In the genomic region with DNA sequence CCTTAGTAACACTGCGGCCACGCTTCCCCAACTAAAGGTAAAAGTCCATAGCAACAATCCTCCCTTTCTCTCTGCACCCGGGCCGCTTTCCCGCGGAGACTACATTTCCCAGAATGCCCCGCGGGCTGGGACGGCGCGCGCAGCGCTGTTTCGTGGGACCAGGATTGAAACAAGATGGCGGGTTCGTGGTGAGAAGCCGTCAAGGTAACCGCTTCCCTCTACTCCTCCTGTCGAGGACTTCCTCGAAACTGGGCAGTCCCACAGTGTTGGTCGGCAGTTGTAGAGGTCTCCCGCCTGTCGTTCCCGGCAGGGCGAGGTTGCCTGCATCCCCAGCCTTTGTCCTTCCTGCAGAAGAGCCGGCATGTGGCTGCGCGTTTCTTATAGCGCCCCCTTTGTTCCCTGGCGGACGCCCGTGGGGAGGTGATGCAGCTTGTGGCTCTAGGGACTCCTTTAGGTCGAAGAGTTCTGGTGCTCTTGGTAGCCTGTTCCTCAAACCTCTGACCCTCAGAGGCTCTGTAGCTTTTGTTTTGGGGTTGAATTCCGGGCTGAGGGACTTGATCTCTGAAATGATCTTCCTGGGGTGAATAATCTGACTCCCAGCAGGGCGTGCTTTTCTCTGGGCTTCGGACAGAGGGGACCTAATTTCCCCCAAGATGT, we compare ENCODE assay signal across 1 cellular context.
A peak's percentile ranks its signal among the peaks of the same experiment; 100 is the strongest.
TF ChIP-seq lines count a peak whose summit lies in the region.

Gene MRPL42 (plus strand): TSS at position 164 of the 657 bp plus-strand sequence. CDS start 1,772 bp downstream, outside the sequence.

TF ChIP-seq in HepG2, 621 proteins besides CTCF, POLR2A, EP300 and RAD21 (continued from another document and continues in another):
- TF ChIP-seq ZNF275 (CRISPR knock-in tag; IDR thresholded peaks at IDR 0.05; ENCODE audit: borderline replicate concordance) = 0 out of 2 replicates have a peak, but pooled peaks have one; percentile 52
- peak; percentile 80; the same call in 1 of the 2 replicates for TF ChIP-seq KDM3A (CRISPR knock-in tag; IDR thresholded peaks at IDR 0.05; ENCODE audit: low read depth)
- no peak for TF ChIP-seq POLR2AphosphoS2 (IDR thresholded peaks at IDR 0.05; ENCODE audit: low read depth, low read length)
- no peak for TF ChIP-seq ZBTB37 (CRISPR knock-in tag; IDR thresholded peaks at IDR 0.05)
- peak; percentile 83; the same call in 1 of the 2 replicates for TF ChIP-seq ARHGAP35 (CRISPR knock-in tag; IDR thresholded peaks at IDR 0.05; ENCODE audit: borderline replicate concordance)
- no peak for TF ChIP-seq ZNF3 (CRISPR knock-in tag; IDR thresholded peaks at IDR 0.05)
- no peak for TF ChIP-seq NR2F1 (CRISPR knock-in tag; IDR thresholded peaks at IDR 0.05)
- no peak for TF ChIP-seq ZSCAN22 (CRISPR knock-in tag; IDR thresholded peaks at IDR 0.05)
- TF ChIP-seq SIN3A (IDR thresholded peaks at IDR 0.05; ENCODE audit: borderline replicate concordance, low read depth, low read length) = peak; percentile 60; the same call in 1 of the 2 replicates
- peak; percentile 70 for TF ChIP-seq ZEB1 (IDR thresholded peaks at IDR 0.05; ENCODE audit: insufficient replicate concordance, low read depth)
- peak; percentile 45; the same call in 1 of the 2 replicates for TF ChIP-seq NKX3-1 (CRISPR knock-in tag; IDR thresholded peaks at IDR 0.05)
- peak; percentile 74; the same call in 1 of the 2 replicates for TF ChIP-seq ZNF205 (CRISPR knock-in tag; IDR thresholded peaks at IDR 0.05)
- TF ChIP-seq ZNF614 (CRISPR knock-in tag; IDR thresholded peaks at IDR 0.05; ENCODE audit: borderline replicate concordance) = peak; percentile 51; the same call in 1 of the 2 replicates
- TF ChIP-seq ZNF772 (CRISPR knock-in tag; IDR thresholded peaks at IDR 0.05) = peak; percentile 72; the same call in 1 of the 2 replicates
- TF ChIP-seq ZFX (CRISPR knock-in tag; IDR thresholded peaks at IDR 0.05; ENCODE audit: low read depth) = peak; percentile 30; the same call in 1 of the 2 replicates
- peak; percentile 70 for TF ChIP-seq PTBP1 (IDR thresholded peaks at IDR 0.05; ENCODE audit: low read depth, low read length, poor library complexity, severe bottlenecking)
- no peak for TF ChIP-seq NFE2 (CRISPR knock-in tag; IDR thresholded peaks at IDR 0.05)
- TF ChIP-seq GZF1 (CRISPR knock-in tag; IDR thresholded peaks at IDR 0.05) = 0 out of 2 replicates have a peak, but pooled peaks have one; percentile 60
- TF ChIP-seq ZZZ3 (CRISPR knock-in tag; IDR thresholded peaks at IDR 0.05; ENCODE audit: borderline replicate concordance) = no peak
- no peak for TF ChIP-seq ZNF264 (CRISPR knock-in tag; IDR thresholded peaks at IDR 0.05)
- TF ChIP-seq AHR (CRISPR knock-in tag; IDR thresholded peaks at IDR 0.05) = peak; percentile 73; the same call in 1 of the 2 replicates
- peak; percentile 74; the same call in 1 of the 2 replicates for TF ChIP-seq TGIF2 (CRISPR knock-in tag; IDR thresholded peaks at IDR 0.05)
- TF ChIP-seq, protein P1, sequence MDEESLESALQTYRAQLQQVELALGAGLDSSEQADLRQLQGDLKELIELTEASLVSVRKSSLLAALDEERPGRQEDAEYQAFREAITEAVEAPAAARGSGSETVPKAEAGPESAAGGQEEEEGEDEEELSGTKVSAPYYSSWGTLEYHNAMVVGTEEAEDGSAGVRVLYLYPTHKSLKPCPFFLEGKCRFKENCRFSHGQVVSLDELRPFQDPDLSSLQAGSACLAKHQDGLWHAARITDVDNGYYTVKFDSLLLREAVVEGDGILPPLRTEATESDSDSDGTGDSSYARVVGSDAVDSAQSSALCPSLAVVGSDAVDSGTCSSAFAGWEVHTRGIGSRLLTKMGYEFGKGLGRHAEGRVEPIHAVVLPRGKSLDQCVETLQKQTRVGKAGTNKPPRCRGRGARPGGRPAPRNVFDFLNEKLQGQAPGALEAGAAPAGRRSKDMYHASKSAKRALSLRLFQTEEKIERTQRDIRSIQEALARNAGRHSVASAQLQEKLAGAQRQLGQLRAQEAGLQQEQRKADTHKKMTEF (CRISPR knock-in tag; IDR thresholded peaks at IDR 0.05) = peak; percentile 89
- no peak for TF ChIP-seq PLRG1 (conservative IDR thresholded peaks at IDR 0.05)
- peak; percentile 88 for TF ChIP-seq ZNF777 (CRISPR knock-in tag; IDR thresholded peaks at IDR 0.05)
- no peak for TF ChIP-seq FLYWCH1 (CRISPR knock-in tag; IDR thresholded peaks at IDR 0.05)
- 0 out of 2 replicates have a peak, but pooled peaks have one; percentile 43 for TF ChIP-seq NFATC3 (CRISPR knock-in tag; IDR thresholded peaks at IDR 0.05)
- TF ChIP-seq KDM4B (CRISPR knock-in tag; IDR thresholded peaks at IDR 0.05) = no peak
- no peak for TF ChIP-seq ZNF619 (CRISPR knock-in tag; IDR thresholded peaks at IDR 0.05)
- TF ChIP-seq PAXIP1 (CRISPR knock-in tag; conservative IDR thresholded peaks at IDR 0.05) = peak; percentile 25; the same call in 1 of the 2 replicates
- peak; percentile 38; the same call in 1 of the 2 replicates for TF ChIP-seq ZBTB34 (CRISPR knock-in tag; IDR thresholded peaks at IDR 0.05)
- TF ChIP-seq ZNF761 (CRISPR knock-in tag; conservative IDR thresholded peaks at IDR 0.05) = peak; percentile 42; the same call in 1 of the 2 replicates
- peak; percentile 87 for TF ChIP-seq HCFC1 (IDR thresholded peaks at IDR 0.05; ENCODE audit: low read depth, low read length)
- TF ChIP-seq, protein P2, sequence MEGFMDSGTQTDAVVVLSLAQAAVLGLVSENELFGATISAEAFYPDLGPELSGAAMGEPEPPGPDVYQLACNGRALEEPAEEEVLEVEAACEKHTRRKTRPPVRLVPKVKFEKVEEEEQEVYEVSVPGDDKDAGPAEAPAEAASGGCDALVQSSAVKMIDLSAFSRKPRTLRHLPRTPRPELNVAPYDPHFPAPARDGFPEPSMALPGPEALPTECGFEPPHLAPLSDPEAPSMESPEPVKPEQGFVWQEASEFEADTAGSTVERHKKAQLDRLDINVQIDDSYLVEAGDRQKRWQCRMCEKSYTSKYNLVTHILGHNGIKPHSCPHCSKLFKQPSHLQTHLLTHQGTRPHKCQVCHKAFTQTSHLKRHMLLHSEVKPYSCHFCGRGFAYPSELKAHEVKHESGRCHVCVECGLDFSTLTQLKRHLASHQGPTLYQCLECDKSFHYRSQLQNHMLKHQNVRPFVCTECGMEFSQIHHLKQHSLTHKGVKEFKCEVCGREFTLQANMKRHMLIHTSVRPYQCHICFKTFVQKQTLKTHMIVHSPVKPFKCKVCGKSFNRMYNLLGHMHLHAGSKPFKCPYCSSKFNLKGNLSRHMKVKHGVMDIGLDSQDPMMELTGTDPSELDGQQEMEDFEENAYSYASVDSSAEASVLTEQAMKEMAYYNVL (CRISPR knock-in tag; IDR thresholded peaks at IDR 0.05; ENCODE audit: borderline replicate concordance) = peak; percentile 53; the same call in 1 of the 2 replicates
- TF ChIP-seq, protein P3, sequence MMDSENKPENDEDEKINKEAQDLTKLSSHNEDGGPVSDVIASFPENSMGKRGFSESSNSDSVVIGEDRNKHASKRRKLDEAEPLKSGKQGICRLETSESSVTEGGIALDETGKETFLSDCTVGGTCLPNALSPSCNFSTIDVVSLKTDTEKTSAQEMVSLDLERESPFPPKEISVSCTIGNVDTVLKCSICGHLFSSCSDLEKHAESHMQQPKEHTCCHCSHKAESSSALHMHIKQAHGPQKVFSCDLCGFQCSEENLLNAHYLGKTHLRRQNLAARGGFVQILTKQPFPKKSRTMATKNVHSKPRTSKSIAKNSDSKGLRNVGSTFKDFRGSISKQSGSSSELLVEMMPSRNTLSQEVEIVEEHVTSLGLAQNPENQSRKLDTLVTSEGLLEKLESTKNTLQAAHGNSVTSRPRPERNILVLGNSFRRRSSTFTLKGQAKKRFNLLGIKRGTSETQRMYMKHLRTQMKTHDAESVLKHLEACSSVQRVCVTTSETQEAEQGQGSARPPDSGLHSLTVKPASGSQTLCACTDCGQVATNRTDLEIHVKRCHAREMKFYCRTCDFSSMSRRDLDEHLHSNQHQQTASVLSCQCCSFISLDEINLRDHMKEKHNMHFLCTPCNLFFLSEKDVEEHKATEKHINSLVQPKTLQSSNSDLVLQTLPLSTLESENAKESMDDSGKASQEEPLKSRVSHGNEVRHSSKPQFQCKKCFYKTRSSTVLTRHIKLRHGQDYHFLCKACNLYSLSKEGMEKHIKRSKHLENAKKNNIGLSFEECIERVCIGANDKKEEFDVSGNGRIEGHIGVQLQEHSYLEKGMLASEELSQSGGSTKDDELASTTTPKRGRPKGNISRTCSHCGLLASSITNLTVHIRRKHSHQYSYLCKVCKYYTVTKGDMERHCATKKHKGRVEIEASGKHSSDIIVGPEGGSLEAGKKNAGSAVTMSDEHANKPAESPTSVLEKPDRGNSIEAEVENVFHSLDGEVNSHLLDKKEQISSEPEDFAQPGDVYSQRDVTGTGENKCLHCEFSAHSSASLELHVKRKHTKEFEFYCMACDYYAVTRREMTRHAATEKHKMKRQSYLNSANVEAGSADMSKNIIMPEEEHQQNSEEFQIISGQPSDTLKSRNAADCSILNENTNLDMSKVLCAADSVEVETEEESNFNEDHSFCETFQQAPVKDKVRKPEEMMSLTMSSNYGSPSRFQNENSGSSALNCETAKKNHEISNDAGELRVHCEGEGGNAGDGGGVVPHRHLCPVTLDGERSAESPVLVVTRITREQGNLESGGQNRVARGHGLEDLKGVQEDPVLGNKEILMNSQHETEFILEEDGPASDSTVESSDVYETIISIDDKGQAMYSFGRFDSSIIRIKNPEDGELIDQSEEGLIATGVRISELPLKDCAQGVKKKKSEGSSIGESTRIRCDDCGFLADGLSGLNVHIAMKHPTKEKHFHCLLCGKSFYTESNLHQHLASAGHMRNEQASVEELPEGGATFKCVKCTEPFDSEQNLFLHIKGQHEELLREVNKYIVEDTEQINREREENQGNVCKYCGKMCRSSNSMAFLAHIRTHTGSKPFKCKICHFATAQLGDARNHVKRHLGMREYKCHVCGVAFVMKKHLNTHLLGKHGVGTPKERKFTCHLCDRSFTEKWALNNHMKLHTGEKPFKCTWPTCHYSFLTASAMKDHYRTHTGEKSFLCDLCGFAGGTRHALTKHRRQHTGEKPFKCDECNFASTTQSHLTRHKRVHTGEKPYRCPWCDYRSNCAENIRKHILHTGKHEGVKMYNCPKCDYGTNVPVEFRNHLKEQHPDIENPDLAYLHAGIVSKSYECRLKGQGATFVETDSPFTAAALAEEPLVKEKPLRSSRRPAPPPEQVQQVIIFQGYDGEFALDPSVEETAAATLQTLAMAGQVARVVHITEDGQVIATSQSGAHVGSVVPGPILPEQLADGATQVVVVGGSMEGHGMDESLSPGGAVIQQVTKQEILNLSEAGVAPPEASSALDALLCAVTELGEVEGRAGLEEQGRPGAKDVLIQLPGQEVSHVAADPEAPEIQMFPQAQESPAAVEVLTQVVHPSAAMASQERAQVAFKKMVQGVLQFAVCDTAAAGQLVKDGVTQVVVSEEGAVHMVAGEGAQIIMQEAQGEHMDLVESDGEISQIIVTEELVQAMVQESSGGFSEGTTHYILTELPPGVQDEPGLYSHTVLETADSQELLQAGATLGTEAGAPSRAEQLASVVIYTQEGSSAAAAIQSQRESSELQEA (CRISPR knock-in tag; IDR thresholded peaks at IDR 0.05; ENCODE audit: not compliant biosample characterization) = peak; percentile 43
- TF ChIP-seq ZKSCAN5 (CRISPR knock-in tag; IDR thresholded peaks at IDR 0.05) = peak; percentile 75
- TF ChIP-seq SALL2 (CRISPR knock-in tag; IDR thresholded peaks at IDR 0.05) = peak; percentile 80; the same call in 1 of the 2 replicates
- peak; percentile 56; the same call in 1 of the 2 replicates for TF ChIP-seq RXRB (CRISPR knock-in tag; IDR thresholded peaks at IDR 0.05; ENCODE audit: borderline replicate concordance)
- peak; percentile 92 for TF ChIP-seq ZNF547 (CRISPR knock-in tag; IDR thresholded peaks at IDR 0.05)
